Comparison of ENCODE assay signal across 1 cellular context in genomic region chr10:7541137-7542087, GRCh38.
TF ChIP-seq lines count a peak whose summit lies in the region.

No MANE protein-coding gene starts in this region.

TF ChIP-seq in liver, 16 proteins besides CTCF, POLR2A, EP300 and RAD21 (continued from another document):
- TF ChIP-seq REST (IDR thresholded peaks at IDR 0.05) (no peak), TAF1 (conservative IDR thresholded peaks at IDR 0.05) (no peak), YY1 (IDR thresholded peaks at IDR 0.05) (no peak), NR2F2 (IDR thresholded peaks at IDR 0.05) (peak; percentile 53), JUND (IDR thresholded peaks at IDR 0.05) (no peak)
TF ChIP-seq in liver: peak in this region for 5.
